In genomic region chr3:101561630-101562328, GRCh38 we compare ENCODE assay signal across 8 cellular contexts.
DNase-seq lines count a peak whose midpoint lies in the region; ATAC-seq lines count a peak whose summit lies in the region.

Gene TRMT10C (plus strand): TSS chr3:101561868. CDS start chr3:101564782, 2,914 bp downstream.

- H3K9me3 Mint-ChIP-seq in effector memory CD8-positive, alpha-beta T cell: no peaks in the 10 kb centered on the region
- H3K9me3 Mint-ChIP-seq in memory B cell: no peaks in the 10 kb centered on the region

- DNase-seq in CMK (ENCODE audit: low read depth): peak; percentile 62
- peak; percentile 82 for DNase-seq in HS-5 (ENCODE audit: low read depth)
- DNase-seq in NOMO-1 treated with DMSO at 0.1 percent for 48 hours (lab: John Stamatoyannopoulos, UW; ENCODE audit: unreplicated experiment): peak; percentile 83
- DNase-seq in activated CD8-positive, alpha-beta memory T cell treated with anti-CD3 and anti-CD28 coated beads for 4 hours (ENCODE audit: low read depth in 2 of 2): peak; percentile 81 to 85
- DNase-seq in effector memory CD8-positive, alpha-beta T cell: peak; percentile 91 to 93 (median 92)
- DNase-seq in memory B cell (ENCODE audit: low spot score in 2 of 2): peak; percentile 87 to 88
- peak; percentile 77 for DNase-seq in stimulated activated CD8-positive, alpha-beta memory T cell treated with anti-CD3 and anti-CD28 coated beads, Interleukin-12 subunit alpha, Interleukin-12 subunit beta, amount 100 ng/mL, for 24 hours (ENCODE audit: extremely low read depth)

- peaks cover 0 to 4% of the 10 kb centered on the region in 2 donors for H3K27me3 Mint-ChIP-seq in effector memory CD8-positive, alpha-beta T cell
- H3K27me3 Mint-ChIP-seq in memory B cell: peaks cover 3% of the 10 kb centered on the region

- H3K36me3 Mint-ChIP-seq in effector memory CD8-positive, alpha-beta T cell (ENCODE audit: insufficient read depth): peaks cover 52% of the 10 kb centered on the region
- H3K36me3 Mint-ChIP-seq in memory B cell: peaks cover 16% of the 10 kb centered on the region

- peak within 1 kb of the TSS; percentile 94 to 96 for H3K27ac Mint-ChIP-seq in effector memory CD8-positive, alpha-beta T cell
- H3K27ac Mint-ChIP-seq in memory B cell: peak within 1 kb of the TSS; percentile 94

- ATAC-seq in GM19468 (IDR thresholded peaks at IDR 0.05; ENCODE audit: extremely low read depth, unreplicated experiment) (peak; percentile 99), memory B cell (ENCODE audit: low read depth) (peak; percentile 97)
- peak; percentile 97 for ATAC-seq in effector memory CD8-positive, alpha-beta T cell (replicated peaks)

- peaks cover 14 to 15% of the 10 kb centered on the region in 2 donors for H3K4me1 Mint-ChIP-seq in effector memory CD8-positive, alpha-beta T cell (ENCODE audit: low read depth in 2 of 2)
- peaks cover 17% of the 10 kb centered on the region for H3K4me1 Mint-ChIP-seq in memory B cell

- H3K4me3 Mint-ChIP-seq in effector memory CD8-positive, alpha-beta T cell: peak within 1 kb of the TSS; percentile 90 to 93
- H3K4me3 Mint-ChIP-seq in memory B cell: peak within 1 kb of the TSS; percentile 98

Comparison
In these comparisons a context has a peak if more than half of its experiments do, and no peak if none do; other contexts are left out.
1. Peak in every context shown above with its lines: DNase-seq and ATAC-seq.